In genomic region chr11:62610814-62611704, GRCh38 we compare ENCODE assay signal across 8 cellular contexts. TPM values are rescaled to one million over a fixed set of nuclear protein-coding genes. Genes with fewer than 3 reads are reported as not detected.
DNase-seq lines count a peak whose midpoint lies in the region; ATAC-seq and TF ChIP-seq lines count a peak whose summit lies in the region.

No MANE protein-coding gene starts in this region.

- H3K27ac ChIP-seq in AG04450 (ENCODE audit: low read depth, low read length) (peak overlapping the region; percentile 21), KMS-11 (peak overlapping the region; percentile 65), cingulate gyrus (ENCODE audit: low read depth, low read length) (peak overlapping the region; percentile 78)

- H3K4me3 Mint-ChIP-seq in naive thymus-derived CD8-positive, alpha-beta T cell, result peak overlapping the region; percentile 91 to 98 (median 94)

- intact Hi-C loops in left colon (cut with DNase I, micrococcal nuclease), result no loop called here

- H3K4me3 ChIP-seq in AG04450 (ENCODE audit: low read depth, low read length) (peak overlapping the region; percentile 79), KMS-11 (IDR thresholded peaks at IDR 0.05; ENCODE audit: insufficient read depth, low read depth, low read length) (no peak overlapping the region)

- H2AFZ ChIP-seq in KMS-11 (ENCODE audit: low read depth), result peak overlapping the region; percentile 66

- H3K4me2 ChIP-seq in KMS-11, result peak overlapping the region; percentile 91

- no peak for ATAC-seq in naive thymus-derived CD8-positive, alpha-beta T cell
- ATAC-seq in left colon (no peak), GM21786 (IDR thresholded peaks at IDR 0.05; ENCODE audit: unreplicated experiment) (no peak)

- CTCF ChIA-PET in AG04450 (lab: Charles Lee), result interaction anchor here (0.6 to 1.8 kb wide), 12 partner anchors 10 to 243 kb away, joined by 3 to 14 read pairs (median 5); partner anchors contain the start of genes B3GAT3, C11orf98, CSKMT and MTA2

- H3K27me3 ChIP-seq in AG04450 (ENCODE audit: control insufficient read depth, insufficient read depth, low read length), result no peaks in the 10 kb centered on the region
- no peaks in the 10 kb centered on the region for H3K27me3 ChIP-seq in KMS-11 (ENCODE audit: insufficient read depth, low read depth)

- H3K36me3 Mint-ChIP-seq in naive thymus-derived CD8-positive, alpha-beta T cell, result peaks cover 0 to 32% (median 12%) of the 10 kb centered on the region in 3 donors

- H3K27ac Mint-ChIP-seq in naive thymus-derived CD8-positive, alpha-beta T cell, result peak overlapping the region; percentile 96 to 99 (median 98)

- no peaks in the 10 kb centered on the region for H3K79me2 ChIP-seq in KMS-11 (ENCODE audit: insufficient read depth, low read depth)

- H3K4me1 ChIP-seq in KMS-11 (ENCODE audit: low read depth, poor library complexity, severe bottlenecking), result peaks cover 34% of the 10 kb centered on the region

- H3K27me3 Mint-ChIP-seq in naive thymus-derived CD8-positive, alpha-beta T cell, result no peaks in the 10 kb centered on the region

- TF ChIP-seq CTCF in AG04450 (IDR thresholded peaks at IDR 0.05; ENCODE audit: low read depth, low read length), result no peak
- TF ChIP-seq CTCF in KMS-11 (conservative IDR thresholded peaks at IDR 0.05; ENCODE audit: low read depth, low read length), result no peak

- peak overlapping the region; percentile 86 for H3K9ac ChIP-seq in KMS-11

- no peaks in the 10 kb centered on the region; the same call in 1 of the 2 replicates for H3K9me3 ChIP-seq in AG04450 (ENCODE audit: control insufficient read depth, insufficient read depth, low read length)

- POLR2A ChIA-PET in AG04450 (lab: Yijun Ruan, JAX), result interaction anchor here (0.6 to 1.6 kb wide), 9 partner anchors 8 to 143 kb away, joined by 3 to 9 read pairs (median 5); partner anchors contain the start of genes B3GAT3, C11orf98, CSKMT and GANAB
- POLR2A ChIA-PET in naive thymus-derived CD8-positive, alpha-beta T cell (lab: Charles Lee), result interaction anchor here (0.6 to 8.0 kb wide), 25 partner anchors 9 to 270 kb away, joined by 3 to 96 read pairs (median 5); partner anchors contain the start of genes B3GAT3, C11orf98, CSKMT and EEF1G

- no peaks in the 10 kb centered on the region for H4K20me1 ChIP-seq in KMS-11 (ENCODE audit: insufficient read depth)

- peaks cover 32 to 62% (median 59%) of the 10 kb centered on the region in 4 donors for H3K4me1 Mint-ChIP-seq in naive thymus-derived CD8-positive, alpha-beta T cell

- no peaks in the 10 kb centered on the region for H3K9me3 Mint-ChIP-seq in naive thymus-derived CD8-positive, alpha-beta T cell

- DNase-seq in AG04450 (ENCODE audit: low read depth, low spot score), result no peak
- no peak for DNase-seq in naive thymus-derived CD8-positive, alpha-beta T cell
- no peak for DNase-seq in left colon
- DNase-seq in amniotic stem cell (lab: John Stamatoyannopoulos, UW), result no peak
- no peak for DNase-seq in NCI-H446 (lab: John Stamatoyannopoulos, UW)

- H3K36me3 ChIP-seq in KMS-11 (ENCODE audit: insufficient read depth), result no peaks in the 10 kb centered on the region

RNA-seq across cellular contexts. Expression of gene EML3, which starts 1.5 kb away (rescaled TPM):
- polyA plus RNA-seq in AG04450 (2011; rRNA removed), result 17.1 and 18.6 TPM in 2 replicates
- 15.8 and 18.9 TPM in 2 replicates for polyA minus RNA-seq in AG04450 (2011; rRNA and poly(A)+ RNA removed)
- 100 to 1,000 TPM; 251 to 255 TPM for total RNA-seq in naive thymus-derived CD8-positive, alpha-beta T cell
- polyA plus RNA-seq in naive thymus-derived CD8-positive, alpha-beta T cell, result 10 to 100 TPM; 14.8 to 23.7 (median 15.7) TPM
- 10 to 100 TPM; 45.4 to 57.9 TPM for total RNA-seq in left colon

RNA-seq across cellular contexts. Expression of gene ROM1, which starts 2.0 kb away (rescaled TPM):
- polyA plus RNA-seq in AG04450 (2011; rRNA removed), result 1.4 and 2.0 TPM in 2 replicates
- 0.61 and 3.0 TPM in 2 replicates for polyA minus RNA-seq in AG04450 (2011; rRNA and poly(A)+ RNA removed)
- 1 to 10 TPM; 5.4 to 6.1 TPM for total RNA-seq in naive thymus-derived CD8-positive, alpha-beta T cell
- polyA plus RNA-seq in naive thymus-derived CD8-positive, alpha-beta T cell, result 1 to 10 TPM in 2 of 3 donors, under 1 TPM in 1; 0.82 to 1.9 (median 1.8) TPM
- 1 to 10 TPM; 2.0 to 3.2 TPM for total RNA-seq in left colon

RNA-seq across cellular contexts. Expression of gene MTA2, which starts 9.4 kb away (rescaled TPM):
- polyA plus RNA-seq in AG04450 (2011; rRNA removed), result 22.9 and 36.7 TPM in 2 replicates
- polyA minus RNA-seq in AG04450 (2011; rRNA and poly(A)+ RNA removed), result 63.1 and 79.4 TPM in 2 replicates
- total RNA-seq in naive thymus-derived CD8-positive, alpha-beta T cell, result 100 to 1,000 TPM; 170 to 178 TPM
- 10 to 100 TPM; 15.8 to 32.6 (median 21.5) TPM for polyA plus RNA-seq in naive thymus-derived CD8-positive, alpha-beta T cell
- 10 to 100 TPM; 84.5 to 96.6 TPM for total RNA-seq in left colon

RNA-seq across cellular contexts. Expression of gene B3GAT3, which starts 10.7 kb away (rescaled TPM):
- polyA plus RNA-seq in AG04450 (2011; rRNA removed), result 14.5 and 20.2 TPM in 2 replicates
- polyA minus RNA-seq in AG04450 (2011; rRNA and poly(A)+ RNA removed), result 5.3 and 7.4 TPM in 2 replicates
- total RNA-seq in naive thymus-derived CD8-positive, alpha-beta T cell, result 10 to 100 TPM; 79.8 to 83.8 TPM
- polyA plus RNA-seq in naive thymus-derived CD8-positive, alpha-beta T cell, result 10 to 100 TPM; 35.6 to 51.3 (median 40.3) TPM
- total RNA-seq in left colon, result 10 to 100 TPM; 27.0 to 28.8 TPM

RNA-seq across cellular contexts. Expression of gene TUT1, which starts 19.7 kb away (rescaled TPM):
- 7.8 and 9.0 TPM in 2 replicates for polyA plus RNA-seq in AG04450 (2011; rRNA removed)
- polyA minus RNA-seq in AG04450 (2011; rRNA and poly(A)+ RNA removed), result 6.3 and 6.4 TPM in 2 replicates
- 10 to 100 TPM; 46.4 to 50.9 TPM for total RNA-seq in naive thymus-derived CD8-positive, alpha-beta T cell
- polyA plus RNA-seq in naive thymus-derived CD8-positive, alpha-beta T cell, result 10 to 100 TPM; 12.8 to 24.4 (median 16.9) TPM
- total RNA-seq in left colon, result 10 to 100 TPM; 14.0 to 14.7 TPM

Comparison
In these comparisons a context has a peak if more than half of its experiments do, and no peak if none do; other contexts are left out.
1. H3K27ac ChIP-seq: peak in every context shown above with its lines; median percentile 78 in cingulate gyrus; 65 in KMS-11; 21 in AG04450.
2. RNA of gene EML3, which starts 1.5 kb away (total RNA-seq): 251 to 255 TPM in naive thymus-derived CD8-positive, alpha-beta T cell; 45.4 to 57.9 TPM in left colon; every median in the first group is over 4 times any median in the second.